In the genomic region with DNA sequence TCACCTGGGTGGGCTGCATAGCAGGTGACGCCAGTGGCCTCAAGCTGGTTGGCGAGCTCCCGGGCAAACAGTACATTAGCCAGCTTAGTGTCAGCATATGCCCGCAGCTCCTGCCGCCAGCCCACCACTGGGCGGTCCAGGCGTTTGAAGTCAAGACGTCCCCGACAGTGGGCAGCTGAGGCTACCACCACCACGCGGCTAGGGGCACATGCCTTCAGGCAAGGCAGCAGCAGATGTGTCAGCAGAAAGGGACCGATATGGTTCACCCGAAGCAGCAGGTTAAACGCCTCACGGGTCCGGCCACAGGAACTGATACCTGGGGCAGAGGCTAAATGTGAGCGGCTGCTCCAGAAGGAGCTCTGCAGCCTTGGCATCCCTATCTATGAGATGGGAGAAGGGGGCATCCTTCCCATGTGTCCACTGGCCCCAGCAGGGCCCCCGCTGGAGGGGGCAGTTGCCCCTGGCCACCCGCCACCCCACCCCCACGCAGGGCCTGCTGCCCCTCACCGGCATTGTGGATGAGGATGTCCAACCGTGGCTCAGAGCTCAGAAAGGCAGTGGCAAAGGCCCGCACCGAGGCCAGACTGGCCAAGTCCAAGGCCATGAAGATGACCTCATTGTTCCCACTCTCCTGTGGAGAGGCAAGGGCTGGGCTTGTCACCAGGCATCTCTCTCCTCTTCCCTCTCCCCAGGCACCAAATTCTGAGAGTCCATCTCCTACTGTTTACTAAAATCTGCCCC, we compare ENCODE assay signal across 8 cellular contexts. TPM values are rescaled to one million over a fixed set of nuclear protein-coding genes. Genes with fewer than 3 reads are reported as not detected.
DNase-seq lines count a peak whose midpoint lies in the region; ATAC-seq lines count a peak whose summit lies in the region.
"Had no signal": no experiment of that assay in that cellular context is flagged by ENCODE, and none has a peak within 500 bp of the region (broad histone marks: within the 10 kb centered on the region; RNA-seq: fewer than 3 reads in every experiment).

No MANE protein-coding gene starts in this region.

- DNase-seq in neuronal stem cell (ENCODE audit: low spot score) = no peak
- DNase-seq in NCI-H2196 treated with DMSO at 0.1 percent for 48 hours (lab: John Stamatoyannopoulos, UW; ENCODE audit: unreplicated experiment) = no peak
- no peak for DNase-seq in left ventricle myocardium superior
- DNase-seq: esophagus squamous epithelium, MV-4-11 had no signal

- peak overlapping the region; percentile 89 for H3K27ac Mint-ChIP-seq in activated naive CD8-positive, alpha-beta T cell

- H3K36me3 Mint-ChIP-seq in activated naive CD8-positive, alpha-beta T cell = peaks cover 5% of the 10 kb centered on the region

- no peak overlapping the region for H2BK120ac ChIP-seq in neuronal stem cell (ENCODE audit: low read depth, low read length)

- intact Hi-C loops in left ventricle myocardium superior (cut with micrococcal nuclease) = no loop called here

- H3K4me3 Mint-ChIP-seq in activated naive CD8-positive, alpha-beta T cell = peak overlapping the region; percentile 94

- H4K91ac ChIP-seq in neuronal stem cell (ENCODE audit: low read depth, low read length, poor library complexity) = no peak overlapping the region

- no peaks in the 10 kb centered on the region for H3K27me3 ChIP-seq in HUES64 (ENCODE audit: insufficient read depth, low read length)
- no peaks in the 10 kb centered on the region for H3K27me3 ChIP-seq in neuronal stem cell (ENCODE audit: control insufficient read depth in 3 of 3, insufficient read depth in 3 of 3, low read depth in 1 of 3, low read length in 3 of 3)
- H3K27me3 ChIP-seq: esophagus squamous epithelium had no signal

- H2BK15ac ChIP-seq in neuronal stem cell (ENCODE audit: low read length) = no peak overlapping the region

- no peak overlapping the region for H3K27ac ChIP-seq in HUES64 (ENCODE audit: low read depth, low read length)
- H3K27ac ChIP-seq in neuronal stem cell (replicated peaks; ENCODE audit: low read length) = no peak overlapping the region

- H3K4me1 ChIP-seq in HUES64 (ENCODE audit: insufficient read depth, low read length) = peaks cover 7% of the 10 kb centered on the region
- H3K4me1 ChIP-seq in neuronal stem cell (ENCODE audit: control insufficient read depth in 2 of 2, insufficient read depth in 1 of 2, low read depth in 1 of 2, low read length in 2 of 2) = peaks cover 4 to 8% of the 10 kb centered on the region in 2 donors

- H3K36me3 ChIP-seq in HUES64 (ENCODE audit: insufficient read depth, low read length) (peaks cover 11% of the 10 kb centered on the region), neuronal stem cell (replicated peaks in 1 of 2; ENCODE audit: control insufficient read depth in 2 of 2, insufficient read depth in 2 of 2, low read length in 2 of 2) (peaks cover 2 to 43% of the 10 kb centered on the region in 2 donors)

- H3K4me2 ChIP-seq in neuronal stem cell (ENCODE audit: insufficient read depth, low read length, poor library complexity, severe bottlenecking) = no peak overlapping the region

- WGBS in HUES64 = 94% methylated on average over 24 of the region's 24 CpGs
- no CpG with 5 or more reads among the region's 24 CpGs for WGBS in neuronal stem cell (ENCODE audit: extremely low coverage in 2 of 2, insufficient read length in 2 of 2, insufficient replicate concordance in 1 of 2), 2 donors

- peaks cover 46% of the 10 kb centered on the region for H3K4me1 Mint-ChIP-seq in activated naive CD8-positive, alpha-beta T cell (ENCODE audit: low read depth)

- no peak overlapping the region for H3K4ac ChIP-seq in neuronal stem cell (ENCODE audit: low read length)

- peak overlapping the region; percentile 10 for H2AK5ac ChIP-seq in neuronal stem cell (ENCODE audit: low read depth, low read length)

- no peak overlapping the region for H2BK12ac ChIP-seq in neuronal stem cell (ENCODE audit: low read length)

- H3K9me3 Mint-ChIP-seq in activated naive CD8-positive, alpha-beta T cell (ENCODE audit: low read depth) = no peaks in the 10 kb centered on the region

- no peak overlapping the region for H2AFZ ChIP-seq in neuronal stem cell (ENCODE audit: low read length)

- no peak overlapping the region for H3K14ac ChIP-seq in neuronal stem cell (ENCODE audit: low read length)

- H3K9me3 ChIP-seq in HUES64 (ENCODE audit: insufficient read depth, low read depth, low read length) = no peaks in the 10 kb centered on the region
- H3K9me3 ChIP-seq in neuronal stem cell (replicated peaks in 1 of 2; ENCODE audit: control insufficient read depth in 2 of 2, insufficient read depth in 1 of 2, low read depth in 1 of 2, low read length in 2 of 2) = no peaks in the 10 kb centered on the region
- H3K9me3 ChIP-seq: esophagus squamous epithelium had no signal

- no peak overlapping the region for H2BK5ac ChIP-seq in neuronal stem cell (ENCODE audit: low read length)

- no peak overlapping the region for H4K8ac ChIP-seq in neuronal stem cell (ENCODE audit: low read depth, low read length)

- H3K23ac ChIP-seq in neuronal stem cell (ENCODE audit: low read depth, low read length, poor library complexity) = no peak overlapping the region

- ATAC-seq in left ventricle myocardium superior (no peak), HG02884 (IDR thresholded peaks at IDR 0.05; ENCODE audit: unreplicated experiment) (no peak)

- peak overlapping the region; percentile 73 for H3K4me3 ChIP-seq in HUES64 (ENCODE audit: low read length)
- H3K4me3 ChIP-seq in neuronal stem cell (ENCODE audit: low read length in 2 of 2) = peak overlapping the region in 1 of 2 donors; percentile 72

- no peak overlapping the region for H3K9ac ChIP-seq in HUES64 (ENCODE audit: low read depth, low read length)
- H3K9ac ChIP-seq in neuronal stem cell (ENCODE audit: low read depth, low read length, poor library complexity) = peak overlapping the region; percentile 2

- no peaks in the 10 kb centered on the region for H3K27me3 Mint-ChIP-seq in activated naive CD8-positive, alpha-beta T cell

- no peaks in the 10 kb centered on the region for H3K79me1 ChIP-seq in neuronal stem cell (ENCODE audit: low read depth, low read length)

- H3K18ac ChIP-seq in neuronal stem cell (ENCODE audit: low read length) = no peak overlapping the region

RNA-seq across cellular contexts. Expression of gene DHRS13, which starts 1.7 kb away (rescaled TPM):
- polyA plus RNA-seq in HUES64 (2013, experiment 1 of 2) = 20.1 TPM
- 18.7 TPM for polyA plus RNA-seq in HUES64 (2013, experiment 2 of 2)
- polyA plus RNA-seq in neuronal stem cell (2013, experiment 1 of 2) = 15.4 TPM
- 14.5 TPM for polyA plus RNA-seq in neuronal stem cell (2013, experiment 2 of 2)
- 3.8 TPM for total RNA-seq in left ventricle myocardium superior

RNA-seq across cellular contexts. Expression of gene FLOT2, which starts 3.6 kb away (rescaled TPM):
- polyA plus RNA-seq in HUES64 (2013, experiment 1 of 2) = 88.0 TPM
- 93.1 TPM for polyA plus RNA-seq in HUES64 (2013, experiment 2 of 2)
- 95.3 TPM for polyA plus RNA-seq in neuronal stem cell (2013, experiment 1 of 2)
- 94.8 TPM for polyA plus RNA-seq in neuronal stem cell (2013, experiment 2 of 2)
- total RNA-seq in left ventricle myocardium superior = 108 TPM

RNA-seq across cellular contexts. Expression of gene ERAL1, which starts 46.3 kb away (rescaled TPM):
- 61.7 TPM for polyA plus RNA-seq in HUES64 (2013, experiment 1 of 2)
- 65.8 TPM for polyA plus RNA-seq in HUES64 (2013, experiment 2 of 2)
- 36.2 TPM for polyA plus RNA-seq in neuronal stem cell (2013, experiment 1 of 2)
- polyA plus RNA-seq in neuronal stem cell (2013, experiment 2 of 2) = 39.5 TPM
- total RNA-seq in left ventricle myocardium superior = 34.1 TPM

RNA-seq across cellular contexts. Expression of gene PHF12, which starts 50.2 kb away (rescaled TPM):
- polyA plus RNA-seq in HUES64 (2013, experiment 1 of 2) = 27.3 TPM
- 33.0 TPM for polyA plus RNA-seq in HUES64 (2013, experiment 2 of 2)
- 24.9 TPM for polyA plus RNA-seq in neuronal stem cell (2013, experiment 1 of 2)
- 24.3 TPM for polyA plus RNA-seq in neuronal stem cell (2013, experiment 2 of 2)
- 20.4 TPM for total RNA-seq in left ventricle myocardium superior

RNA-seq across cellular contexts. Expression of gene FAM222B, which starts 58.6 kb away (rescaled TPM):
- 45.7 TPM for polyA plus RNA-seq in HUES64 (2013, experiment 1 of 2)
- 57.8 TPM for polyA plus RNA-seq in HUES64 (2013, experiment 2 of 2)
- polyA plus RNA-seq in neuronal stem cell (2013, experiment 1 of 2) = 38.0 TPM
- polyA plus RNA-seq in neuronal stem cell (2013, experiment 2 of 2) = 37.2 TPM
- total RNA-seq in left ventricle myocardium superior = 16.8 TPM
